In genomic region chr11:4105916-4106315, GRCh38 we compare ENCODE assay signal across 7 cellular contexts.
"Had no signal": no experiment of that assay in that cellular context is flagged by ENCODE, and none has a peak within 500 bp of the region (broad histone marks: within the 10 kb centered on the region; RNA-seq: fewer than 3 reads in every experiment).

No MANE protein-coding gene starts in this region.

- H3K4me2 ChIP-seq: GM23338 had no signal

- H3K4me3 ChIP-seq: GM23338, K562 had no signal

- FAIRE-seq: H1, HTR-8/SVneo, K562 had no signal

- H2AFZ ChIP-seq: GM23338 had no signal

- DNase-seq: H7, HCEC 1CT, IMR-90 had no signal
